ENCODE assay signal across 1 cellular context in the genomic region with DNA sequence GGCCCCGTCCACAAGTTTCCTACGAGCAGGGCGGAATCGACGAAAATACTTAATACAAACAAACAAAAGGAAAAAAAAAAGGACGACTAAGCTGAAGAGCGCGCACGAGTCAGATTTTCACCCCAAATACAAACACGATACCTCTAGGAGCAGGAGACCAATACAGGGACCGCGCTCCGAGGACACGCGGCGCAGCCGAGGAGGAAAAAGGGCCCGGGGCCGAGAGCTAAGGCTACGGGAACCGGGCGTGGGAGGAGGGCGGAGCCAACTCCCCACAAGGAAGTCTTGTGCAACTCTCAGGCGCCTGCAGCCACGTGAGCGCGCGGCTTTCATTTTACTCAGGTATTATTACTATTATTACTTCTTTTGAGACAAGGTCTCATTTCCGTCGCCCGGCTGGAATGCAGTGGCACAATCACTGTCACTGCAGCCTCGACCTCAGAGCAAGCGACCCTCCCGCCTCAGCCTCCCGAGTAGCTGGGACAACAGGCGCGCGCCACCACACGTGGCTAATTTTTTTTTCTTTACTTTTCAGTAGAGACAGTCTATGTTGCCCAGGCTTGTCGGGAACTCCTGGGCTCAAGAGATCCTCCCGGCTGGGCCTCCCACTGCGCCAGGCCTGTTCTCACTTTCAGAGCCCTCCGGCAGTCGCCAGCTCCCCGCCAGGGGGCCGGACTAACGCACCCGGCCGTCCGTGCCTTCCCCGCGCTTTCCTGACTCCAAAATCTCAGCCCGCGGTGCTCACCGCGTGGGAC.
A peak's percentile ranks its signal among the peaks of the same experiment; 100 is the strongest.
TF ChIP-seq lines count a peak whose summit lies in the region.

No MANE protein-coding gene starts in this region.

TF ChIP-seq in HepG2, 621 proteins besides CTCF, POLR2A, EP300 and RAD21 (continued from another document):
- TF ChIP-seq, protein P1, sequence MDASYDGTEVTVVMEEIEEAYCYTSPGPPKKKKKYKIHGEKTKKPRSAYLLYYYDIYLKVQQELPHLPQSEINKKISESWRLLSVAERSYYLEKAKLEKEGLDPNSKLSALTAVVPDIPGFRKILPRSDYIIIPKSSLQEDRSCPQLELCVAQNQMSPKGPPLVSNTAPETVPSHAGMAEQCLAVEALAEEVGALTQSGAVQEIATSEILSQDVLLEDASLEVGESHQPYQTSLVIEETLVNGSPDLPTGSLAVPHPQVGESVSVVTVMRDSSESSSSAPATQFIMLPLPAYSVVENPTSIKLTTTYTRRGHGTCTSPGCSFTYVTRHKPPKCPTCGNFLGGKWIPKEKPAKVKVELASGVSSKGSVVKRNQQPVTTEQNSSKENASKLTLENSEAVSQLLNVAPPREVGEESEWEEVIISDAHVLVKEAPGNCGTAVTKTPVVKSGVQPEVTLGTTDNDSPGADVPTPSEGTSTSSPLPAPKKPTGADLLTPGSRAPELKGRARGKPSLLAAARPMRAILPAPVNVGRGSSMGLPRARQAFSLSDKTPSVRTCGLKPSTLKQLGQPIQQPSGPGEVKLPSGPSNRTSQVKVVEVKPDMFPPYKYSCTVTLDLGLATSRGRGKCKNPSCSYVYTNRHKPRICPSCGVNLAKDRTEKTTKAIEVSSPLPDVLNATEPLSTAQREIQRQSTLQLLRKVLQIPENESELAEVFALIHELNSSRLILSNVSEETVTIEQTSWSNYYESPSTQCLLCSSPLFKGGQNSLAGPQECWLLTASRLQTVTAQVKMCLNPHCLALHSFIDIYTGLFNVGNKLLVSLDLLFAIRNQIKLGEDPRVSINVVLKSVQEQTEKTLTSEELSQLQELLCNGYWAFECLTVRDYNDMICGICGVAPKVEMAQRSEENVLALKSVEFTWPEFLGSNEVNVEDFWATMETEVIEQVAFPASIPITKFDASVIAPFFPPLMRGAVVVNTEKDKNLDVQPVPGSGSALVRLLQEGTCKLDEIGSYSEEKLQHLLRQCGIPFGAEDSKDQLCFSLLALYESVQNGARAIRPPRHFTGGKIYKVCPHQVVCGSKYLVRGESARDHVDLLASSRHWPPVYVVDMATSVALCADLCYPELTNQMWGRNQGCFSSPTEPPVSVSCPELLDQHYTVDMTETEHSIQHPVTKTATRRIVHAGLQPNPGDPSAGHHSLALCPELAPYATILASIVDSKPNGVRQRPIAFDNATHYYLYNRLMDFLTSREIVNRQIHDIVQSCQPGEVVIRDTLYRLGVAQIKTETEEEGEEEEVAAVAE (CRISPR knock-in tag; IDR thresholded peaks at IDR 0.05; ENCODE audit: borderline replicate concordance), result peak; percentile 75
- no peak; the same call in 1 of the 2 replicates for TF ChIP-seq ZNF605 (CRISPR knock-in tag; IDR thresholded peaks at IDR 0.05)
